ENCODE assay signal across 32 cellular contexts in genomic region chr9:120454427-120454826, GRCh38.
"Had no signal": no experiment of that assay in that cellular context is flagged by ENCODE, and none has a peak within 500 bp of the region (broad histone marks: within the 10 kb centered on the region; RNA-seq: fewer than 3 reads in every experiment).

No MANE protein-coding gene starts in this region.

- H3K27me3 Mint-ChIP-seq: activated CD4-positive, alpha-beta memory T cell treated with anti-CD3 and anti-CD28 coated beads for 36 hours; activated CD4-positive, alpha-beta T cell treated with anti-CD3 and anti-CD28 coated beads for 36 hours; activated CD4-positive, alpha-beta T cell treated with anti-CD3 and anti-CD28 coated beads, Interleukin-2, amount 10 ng/mL, durations not matched to agents 24 days and 14 days; activated CD8-positive, alpha-beta memory T cell treated with anti-CD3 and anti-CD28 coated beads, Interleukin-2, amount 10 ng/mL, durations not matched to agents 7 days and 5 days; activated naive CD4-positive, alpha-beta T cell treated with anti-CD3 and anti-CD28 coated beads, Interleukin-2, amount 10 ng/mL, durations not matched to agents 7 days and 5 days; activated naive CD8-positive, alpha-beta T cell treated with anti-CD3 and anti-CD28 coated beads, Interleukin-2, amount 10 ng/mL, durations not matched to agents 7 days and 5 days; effector memory CD8-positive, alpha-beta T cell; T-helper 17 cell had no signal

- DNase-seq: activated CD4-positive, alpha-beta memory T cell treated with anti-CD3 and anti-CD28 coated beads for 36 hours; activated CD4-positive, alpha-beta T cell treated with anti-CD3 and anti-CD28 coated beads for 36 hours; activated CD4-positive, alpha-beta T cell treated with anti-CD3 and anti-CD28 coated beads, Interleukin-2, amount 10 ng/mL, durations not matched to agents 24 days and 14 days; activated CD4-positive, CD25-positive, alpha-beta regulatory T cell; activated CD4-positive, CD25-positive, alpha-beta regulatory T cell treated with anti-CD3 and anti-CD28 coated beads, Interleukin-2, amount 50 U/mL, for 72 hours; activated CD8-positive, alpha-beta memory T cell treated with anti-CD3 and anti-CD28 coated beads, Interleukin-2, amount 10 ng/mL, durations not matched to agents 7 days and 5 days; activated CD8-positive, alpha-beta memory T cell treated with anti-CD3 and anti-CD28 coated beads, Interleukin-2, amount 50 U/mL, for 4 hours; activated CD8-positive, alpha-beta T cell treated with anti-CD3 and anti-CD28 coated beads, Interleukin-2, amount 10 ng/mL, durations not matched to agents 7 days and 5 days; activated effector memory CD4-positive, alpha-beta T cell treated with anti-CD3 and anti-CD28 coated beads, Interleukin-2, amount 50 U/mL, for 16 hours; activated naive CD4-positive, alpha-beta T cell treated with anti-CD3 and anti-CD28 coated beads, Interleukin-2, amount 10 ng/mL, durations not matched to agents 7 days and 5 days; activated naive CD8-positive, alpha-beta T cell treated with anti-CD3 and anti-CD28 coated beads, Interleukin-2, amount 10 ng/mL, durations not matched to agents 7 days and 5 days; activated T-cell treated with anti-CD3 and anti-CD28 coated beads, Interleukin-2, amount 50 U/mL, for 1 hour; activated T-cell treated with anti-CD3 and anti-CD28 coated beads, Interleukin-2, amount 50 U/mL, for 48 hours; anterior cingulate cortex; brain microvascular endothelial cell; caudate nucleus; cortex of kidney; dermis blood vessel endothelial cell; effector CD4-positive, alpha-beta T cell; effector memory CD8-positive, alpha-beta T cell; erythroblast; foreskin melanocyte; T-helper 1 cell; T-helper 17 cell; T1000 had no signal

- H3K4me3 ChIP-seq: esophagus muscularis mucosa, gastroesophageal sphincter had no signal

- H3K27me3 ChIP-seq: brain microvascular endothelial cell, esophagus muscularis mucosa, gastroesophageal sphincter had no signal

- H3K27ac Mint-ChIP-seq: activated CD4-positive, alpha-beta memory T cell treated with anti-CD3 and anti-CD28 coated beads for 36 hours; activated CD4-positive, alpha-beta T cell treated with anti-CD3 and anti-CD28 coated beads for 36 hours; activated CD4-positive, alpha-beta T cell treated with anti-CD3 and anti-CD28 coated beads, Interleukin-2, amount 10 ng/mL, durations not matched to agents 24 days and 14 days; activated CD8-positive, alpha-beta memory T cell treated with anti-CD3 and anti-CD28 coated beads, Interleukin-2, amount 10 ng/mL, durations not matched to agents 7 days and 5 days; activated CD8-positive, alpha-beta T cell treated with anti-CD3 and anti-CD28 coated beads, Interleukin-2, amount 10 ng/mL, durations not matched to agents 7 days and 5 days; activated naive CD4-positive, alpha-beta T cell treated with anti-CD3 and anti-CD28 coated beads, Interleukin-2, amount 10 ng/mL, durations not matched to agents 7 days and 5 days; activated naive CD8-positive, alpha-beta T cell treated with anti-CD3 and anti-CD28 coated beads, Interleukin-2, amount 10 ng/mL, durations not matched to agents 7 days and 5 days; activated T-helper 1 cell treated with anti-CD3 and anti-CD28 coated beads, Interleukin-12 subunit alpha, Interleukin-12 subunit beta, Interleukin-2, Interleukin-4 antibody, amounts not matched to agents 30 ng/mL and 10 ng/mL and 1 ng/mL, durations not matched to agents 14 hours and 24 hours and 36 hours; activated T-helper 2 cell treated with anti-CD3 and anti-CD28 coated beads, Interferon-gamma antibody, Interleukin-2, Interleukin-4, amounts not matched to agents 10 μg/mL and 5 μg/mL and 100 μg/mL, durations not matched to agents 14 hours and 24 hours and 36 hours; effector memory CD8-positive, alpha-beta T cell; T-helper 17 cell; T-helper 2 cell treated with Interferon-gamma antibody and Interleukin-4, amounts not matched to agents 5 μg/mL and 100 μg/mL, for 36 hours had no signal

- ATAC-seq: activated CD4-positive, alpha-beta T cell treated with anti-CD3 and anti-CD28 coated beads for 36 hours; activated CD8-positive, alpha-beta memory T cell treated with anti-CD3 and anti-CD28 coated beads, Interleukin-2, amount 10 ng/mL, durations not matched to agents 7 days and 5 days; activated CD8-positive, alpha-beta T cell treated with anti-CD3 and anti-CD28 coated beads, Interleukin-2, amount 10 ng/mL, durations not matched to agents 7 days and 5 days; activated naive CD4-positive, alpha-beta T cell treated with anti-CD3 and anti-CD28 coated beads, Interleukin-2, amount 50 U/mL, for 72 hours; effector memory CD8-positive, alpha-beta T cell; gastroesophageal sphincter; T-helper 17 cell had no signal

- H3K36me3 ChIP-seq: brain microvascular endothelial cell had no signal

- H3K4me1 ChIP-seq: esophagus muscularis mucosa, gastroesophageal sphincter had no signal

- H3K9me3 Mint-ChIP-seq: activated CD4-positive, alpha-beta memory T cell treated with anti-CD3 and anti-CD28 coated beads for 36 hours; activated CD4-positive, alpha-beta T cell treated with anti-CD3 and anti-CD28 coated beads, Interleukin-2, amount 10 ng/mL, durations not matched to agents 24 days and 14 days; activated naive CD4-positive, alpha-beta T cell treated with anti-CD3 and anti-CD28 coated beads, Interleukin-2, amount 10 ng/mL, durations not matched to agents 7 days and 5 days; activated naive CD4-positive, alpha-beta T cell treated with anti-CD3 and anti-CD28 coated beads, Interleukin-2, amount 50 U/mL, for 72 hours; activated naive CD8-positive, alpha-beta T cell treated with anti-CD3 and anti-CD28 coated beads, Interleukin-2, amount 10 ng/mL, durations not matched to agents 7 days and 5 days; activated T-helper 1 cell treated with anti-CD3 and anti-CD28 coated beads, Interleukin-12 subunit alpha, Interleukin-12 subunit beta, Interleukin-2, Interleukin-4 antibody, amounts not matched to agents 30 ng/mL and 10 ng/mL and 1 ng/mL, durations not matched to agents 14 hours and 24 hours and 36 hours; activated T-helper 2 cell treated with anti-CD3 and anti-CD28 coated beads, Interferon-gamma antibody, Interleukin-2, Interleukin-4, amounts not matched to agents 10 μg/mL and 5 μg/mL and 100 μg/mL, durations not matched to agents 14 hours and 24 hours and 36 hours; effector memory CD8-positive, alpha-beta T cell; T-helper 2 cell treated with Interferon-gamma antibody and Interleukin-4, amounts not matched to agents 5 μg/mL and 100 μg/mL, for 36 hours had no signal

- H3K4me3 Mint-ChIP-seq: activated CD4-positive, alpha-beta memory T cell treated with anti-CD3 and anti-CD28 coated beads for 36 hours; activated CD4-positive, alpha-beta T cell treated with anti-CD3 and anti-CD28 coated beads for 36 hours; activated CD4-positive, alpha-beta T cell treated with anti-CD3 and anti-CD28 coated beads, Interleukin-2, amount 10 ng/mL, durations not matched to agents 24 days and 14 days; activated CD8-positive, alpha-beta memory T cell treated with anti-CD3 and anti-CD28 coated beads, Interleukin-2, amount 10 ng/mL, durations not matched to agents 7 days and 5 days; activated CD8-positive, alpha-beta T cell treated with anti-CD3 and anti-CD28 coated beads, Interleukin-2, amount 10 ng/mL, durations not matched to agents 7 days and 5 days; activated naive CD4-positive, alpha-beta T cell treated with anti-CD3 and anti-CD28 coated beads, Interleukin-2, amount 10 ng/mL, durations not matched to agents 7 days and 5 days; activated naive CD8-positive, alpha-beta T cell treated with anti-CD3 and anti-CD28 coated beads, Interleukin-2, amount 10 ng/mL, durations not matched to agents 7 days and 5 days; activated T-helper 1 cell treated with anti-CD3 and anti-CD28 coated beads, Interleukin-12 subunit alpha, Interleukin-12 subunit beta, Interleukin-2, Interleukin-4 antibody, amounts not matched to agents 30 ng/mL and 10 ng/mL and 1 ng/mL, durations not matched to agents 14 hours and 24 hours and 36 hours; effector memory CD8-positive, alpha-beta T cell; T-helper 17 cell; T-helper 2 cell treated with Interferon-gamma antibody and Interleukin-4, amounts not matched to agents 5 μg/mL and 100 μg/mL, for 36 hours had no signal

- H3K4me1 Mint-ChIP-seq: activated CD4-positive, alpha-beta T cell treated with anti-CD3 and anti-CD28 coated beads, Interleukin-2, amount 10 ng/mL, durations not matched to agents 24 days and 14 days; activated naive CD4-positive, alpha-beta T cell treated with anti-CD3 and anti-CD28 coated beads, Interleukin-2, amount 10 ng/mL, durations not matched to agents 7 days and 5 days; activated naive CD8-positive, alpha-beta T cell treated with anti-CD3 and anti-CD28 coated beads, Interleukin-2, amount 10 ng/mL, durations not matched to agents 7 days and 5 days had no signal

- H3K27ac ChIP-seq: brain microvascular endothelial cell, esophagus muscularis mucosa, gastroesophageal sphincter, WERI-Rb-1 had no signal
